23 cellular contexts compared by ENCODE assay signal in the genomic region with DNA sequence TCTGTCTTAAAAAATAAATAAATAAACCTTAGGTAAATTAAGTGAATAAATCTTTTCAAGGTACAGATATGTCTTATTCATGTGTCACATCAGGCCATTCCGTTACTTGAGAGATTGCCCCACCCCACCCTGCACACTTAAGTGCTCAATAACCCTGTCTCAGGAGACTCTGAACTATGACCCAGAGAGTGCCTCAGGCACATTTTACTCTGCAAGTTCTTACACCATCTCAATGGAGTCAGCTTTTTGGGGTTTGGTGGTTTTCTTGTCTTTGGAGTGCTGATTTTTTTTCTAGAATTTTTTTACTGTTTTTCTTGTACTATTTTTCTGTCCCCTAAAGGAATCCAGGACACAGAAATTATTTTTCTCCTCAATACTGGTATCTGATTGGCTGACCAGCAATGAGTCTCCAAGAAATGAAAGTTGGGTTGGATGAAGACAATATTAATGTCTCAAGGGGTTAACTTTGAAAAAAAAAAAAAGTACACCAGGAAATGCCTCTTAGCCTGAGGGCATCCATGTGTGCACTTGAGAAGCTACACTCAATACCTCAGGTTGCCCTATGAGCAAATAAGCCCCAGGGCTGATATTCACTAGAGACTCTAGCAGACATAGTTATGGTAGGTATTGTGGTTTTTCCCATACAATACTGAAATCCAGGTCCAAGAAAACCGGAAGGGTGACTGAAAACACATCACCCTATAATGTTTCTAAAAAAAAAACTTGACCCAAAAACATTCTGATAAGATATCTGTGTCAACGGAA.
"Had no signal": no experiment of that assay in that cellular context is flagged by ENCODE, and none has a peak within 500 bp of the region (broad histone marks: within the 10 kb centered on the region; RNA-seq: fewer than 3 reads in every experiment).

No MANE protein-coding gene starts in this region.

- H3K4me1 ChIP-seq: lower lobe of right lung, suprapubic skin had no signal

- H3K27ac Mint-ChIP-seq: activated B cell treated with CpG ODN at 0.5 μM for 24 hours; activated CD8-positive, alpha-beta T cell treated with anti-CD3 and anti-CD28 coated beads for 36 hours; activated naive CD4-positive, alpha-beta T cell treated with anti-CD3 and anti-CD28 coated beads, Interleukin-2, amount 50 U/mL, for 72 hours; activated T-cell treated with anti-CD3 and anti-CD28 coated beads, Interleukin-2, amount 50 U/mL, for 72 hours; mesothelial cell of epicardium; nephron progenitor cell; stimulated activated naive CD8-positive, alpha-beta T cell treated with anti-CD3 and anti-CD28 coated beads, Interleukin-15, Interleukin-2, amounts not matched to agents 100 ng/mL and 50 ng/mL, for 24 hours; type B pancreatic cell had no signal

- H3K4me1 Mint-ChIP-seq: activated B cell treated with CpG ODN at 0.5 μM for 24 hours, mesothelial cell of epicardium, nephron progenitor cell had no signal

- H3K36me3 ChIP-seq: lower lobe of right lung, suprapubic skin had no signal

- H3K27ac ChIP-seq: lower lobe of right lung, suprapubic skin had no signal

- ATAC-seq: activated CD8-positive, alpha-beta T cell treated with anti-CD3 and anti-CD28 coated beads for 36 hours; activated naive CD4-positive, alpha-beta T cell treated with anti-CD3 and anti-CD28 coated beads, Interleukin-2, amount 50 U/mL, for 72 hours; activated T-cell treated with anti-CD3 and anti-CD28 coated beads, Interleukin-2, amount 50 U/mL, for 72 hours; esophagus mucosa; lower lobe of right lung; right cardiac atrium had no signal

- H3K27me3 ChIP-seq: suprapubic skin had no signal

- DNase-seq: activated B cell treated with CpG ODN at 0.5 μM for 24 hours; activated CD4-positive, alpha-beta T cell treated with anti-CD3 and anti-CD28 coated beads for 48 hours; activated CD8-positive, alpha-beta memory T cell treated with anti-CD3 and anti-CD28 coated beads, Interleukin-2, amount 50 U/mL, for 4 hours; activated CD8-positive, alpha-beta T cell treated with anti-CD3 and anti-CD28 coated beads for 36 hours; activated gamma-delta T cell; activated T-cell treated with anti-CD3 and anti-CD28 coated beads, Interleukin-2, amount 50 U/mL, for 72 hours; caudate nucleus; glutamatergic neuron; hypothalamus; kidney glomerular epithelial cell; lower lobe of right lung; nephron progenitor cell; occipital lobe; right cardiac atrium; small intestine; stimulated activated CD4-positive, alpha-beta T cell treated with anti-CD3 and anti-CD28 coated beads, Interleukin-4, amount 100 ng/mL, for 4 hours; T-helper 2 cell had no signal

- H3K9me3 ChIP-seq: lower lobe of right lung, suprapubic skin had no signal

- H3K4me3 ChIP-seq: lower lobe of right lung, suprapubic skin had no signal

- H3K4me3 Mint-ChIP-seq: activated B cell treated with CpG ODN at 0.5 μM for 24 hours; activated CD8-positive, alpha-beta T cell treated with anti-CD3 and anti-CD28 coated beads for 36 hours; activated T-cell treated with anti-CD3 and anti-CD28 coated beads, Interleukin-2, amount 50 U/mL, for 72 hours; mesothelial cell of epicardium; nephron progenitor cell; stimulated activated naive CD8-positive, alpha-beta T cell treated with anti-CD3 and anti-CD28 coated beads, Interleukin-15, Interleukin-2, amounts not matched to agents 100 ng/mL and 50 ng/mL, for 24 hours; type B pancreatic cell had no signal

- H3K27me3 Mint-ChIP-seq: activated B cell treated with CpG ODN at 0.5 μM for 24 hours; activated CD8-positive, alpha-beta T cell treated with anti-CD3 and anti-CD28 coated beads for 36 hours; stimulated activated naive CD8-positive, alpha-beta T cell treated with anti-CD3 and anti-CD28 coated beads, Interleukin-15, Interleukin-2, amounts not matched to agents 100 ng/mL and 50 ng/mL, for 24 hours; type B pancreatic cell had no signal

- H3K36me3 Mint-ChIP-seq: activated naive CD4-positive, alpha-beta T cell treated with anti-CD3 and anti-CD28 coated beads, Interleukin-2, amount 50 U/mL, for 72 hours; type B pancreatic cell had no signal

- H3K9me3 Mint-ChIP-seq: activated B cell treated with CpG ODN at 0.5 μM for 24 hours, type B pancreatic cell had no signal
